ENCODE assay signal across 23 cellular contexts in the genomic region with DNA sequence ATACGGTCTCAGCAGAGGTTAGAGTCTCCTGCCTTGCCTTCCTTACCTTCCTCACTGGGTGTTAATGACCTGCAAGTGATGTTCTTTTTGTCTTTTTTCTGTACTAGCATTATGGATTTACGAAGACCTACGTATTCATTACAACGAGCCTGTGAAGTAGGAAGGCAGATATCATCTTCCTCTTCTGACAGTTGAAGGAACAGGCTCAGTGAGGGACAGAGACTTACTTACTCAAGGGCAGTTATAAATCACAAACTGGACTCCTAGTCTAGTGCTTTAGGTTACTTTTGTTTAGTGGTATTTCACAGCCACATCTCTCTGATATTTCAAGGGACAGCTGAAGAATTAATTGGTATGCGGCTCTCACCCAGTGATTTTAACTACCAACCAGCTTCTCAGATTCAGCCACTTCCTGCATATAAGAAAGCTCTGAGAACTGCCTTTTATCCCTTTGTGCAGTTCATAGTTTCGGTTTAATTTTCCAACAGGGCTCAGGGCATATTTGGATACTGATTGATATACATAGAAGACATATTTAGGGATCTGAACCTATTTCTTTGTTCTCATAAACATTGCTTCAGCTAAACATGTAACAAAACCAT.
DNase-seq lines count a peak whose midpoint lies in the region; ATAC-seq lines count a peak whose summit lies in the region.
"Had no signal": no experiment of that assay in that cellular context is flagged by ENCODE, and none has a peak within 500 bp of the region (broad histone marks: within the 10 kb centered on the region; RNA-seq: fewer than 3 reads in every experiment).

No MANE protein-coding gene starts in this region.

- no peaks in the 10 kb centered on the region for H3K36me3 ChIP-seq in effector memory CD4-positive, alpha-beta T cell (ENCODE audit: control insufficient read depth, insufficient read depth, low read length)
- H3K36me3 ChIP-seq in neuronal stem cell (replicated peaks in 1 of 2; ENCODE audit: control insufficient read depth in 2 of 2, insufficient read depth in 2 of 2, low read length in 2 of 2): no peaks in the 10 kb centered on the region
- H3K36me3 ChIP-seq in mesendoderm (ENCODE audit: control insufficient read depth, insufficient read depth, low read length): no peaks in the 10 kb centered on the region
- H3K36me3 ChIP-seq: breast epithelium had no signal

- H4K5ac ChIP-seq in mesendoderm (ENCODE audit: low read length): no peak overlapping the region

- H3K4me2 ChIP-seq in neuronal stem cell (ENCODE audit: insufficient read depth, low read length, poor library complexity, severe bottlenecking): no peak overlapping the region
- no peak overlapping the region for H3K4me2 ChIP-seq in mesendoderm (ENCODE audit: low read length)
- H3K4me2 ChIP-seq: A549, KMS-11 had no signal

- H3K27ac ChIP-seq in effector memory CD4-positive, alpha-beta T cell (ENCODE audit: insufficient read depth, low read length, poor library complexity, severe bottlenecking): no peak overlapping the region
- H3K27ac ChIP-seq in neuronal stem cell (replicated peaks; ENCODE audit: low read length) (no peak overlapping the region), mesendoderm (ENCODE audit: low read depth, low read length) (no peak overlapping the region)
- H3K27ac ChIP-seq: A549, breast epithelium, KMS-11, psoas muscle had no signal

- H3K9ac ChIP-seq in neuronal stem cell (ENCODE audit: low read depth, low read length, poor library complexity) (no peak overlapping the region), mesendoderm (ENCODE audit: low read length) (no peak overlapping the region)
- H3K9ac ChIP-seq: KMS-11 had no signal

- no peak overlapping the region for H3K4ac ChIP-seq in neuronal stem cell (ENCODE audit: low read length)
- H3K4ac ChIP-seq in mesendoderm (ENCODE audit: low read depth, low read length): no peak overlapping the region

- H3K9me3 Mint-ChIP-seq in activated CD4-positive, alpha-beta T cell treated with anti-CD3 and anti-CD28 coated beads, Interleukin-2, amount 10 ng/mL, durations not matched to agents 7 days and 5 days: no peaks in the 10 kb centered on the region

- peak overlapping the region; percentile 79 for H3K27ac Mint-ChIP-seq in activated CD4-positive, alpha-beta T cell treated with anti-CD3 and anti-CD28 coated beads, Interleukin-2, amount 10 ng/mL, durations not matched to agents 7 days and 5 days
- H3K27ac Mint-ChIP-seq: memory B cell had no signal

- POLR2A ChIA-PET in activated CD4-positive, alpha-beta T cell treated with anti-CD3 and anti-CD28 coated beads, Interleukin-2, amount 10 ng/mL, durations not matched to agents 7 days and 5 days (lab: Charles Lee): no interaction called here

- CTCF ChIA-PET in activated CD4-positive, alpha-beta T cell treated with anti-CD3 and anti-CD28 coated beads, Interleukin-2, amount 10 ng/mL, durations not matched to agents 7 days and 5 days (lab: Charles Lee): no interaction called here

- DNase-seq in activated CD4-positive, alpha-beta T cell treated with anti-CD3 and anti-CD28 coated beads, Interleukin-2, amount 10 ng/mL, durations not matched to agents 7 days and 5 days: peak; percentile 10
- no peak for DNase-seq in activated CD4-positive, alpha-beta T cell treated with anti-CD3 and anti-CD28 coated beads for 48 hours
- peak; percentile 90 for DNase-seq in NCI-H524 treated with DMSO at 0.1 percent for 48 hours (lab: John Stamatoyannopoulos, UW)
- DNase-seq in effector memory CD4-positive, alpha-beta T cell: no peak
- DNase-seq in neuronal stem cell (ENCODE audit: low spot score): no peak
- no peak for DNase-seq in mesendoderm
- no peak for DNase-seq in T-helper 9 cell
- DNase-seq: activated CD4-positive, CD25-positive, alpha-beta regulatory T cell treated with anti-CD3 and anti-CD28 coated beads, Interleukin-2, amount 50 U/mL, for 72 hours; cortex of kidney; foreskin fibroblast; GOT3; kidney; NCI-H1092; NCI-H2081; NCI-H526 treated with DMSO at 0.1 percent for 48 hours; OCI-M1; psoas muscle; SIG-M5 had no signal

- WGBS in neuronal stem cell (ENCODE audit: extremely low coverage in 2 of 2, insufficient read length in 2 of 2, insufficient replicate concordance in 1 of 2), 2 donors: no CpG with 5 or more reads among the region's 6 CpGs
- no CpG with 5 or more reads among the region's 6 CpGs for WGBS in mesendoderm (ENCODE audit: extremely low coverage, insufficient coverage, low lambda C conversion rate)

- no peak overlapping the region for H4K91ac ChIP-seq in neuronal stem cell (ENCODE audit: low read depth, low read length, poor library complexity)

- H3K56ac ChIP-seq in mesendoderm (ENCODE audit: low read length): no peak overlapping the region

- no peak overlapping the region for H3K14ac ChIP-seq in neuronal stem cell (ENCODE audit: low read length)

- no peaks in the 10 kb centered on the region for H3K79me2 ChIP-seq in mesendoderm (ENCODE audit: control insufficient read depth, insufficient read depth, low read length)

- peak overlapping the region; percentile 57 for H2AFZ ChIP-seq in neuronal stem cell (ENCODE audit: low read length)

- ATAC-seq in HG03280 (IDR thresholded peaks at IDR 0.05; ENCODE audit: unreplicated experiment): no peak
- ATAC-seq: A549, psoas muscle had no signal

- H3K23ac ChIP-seq in neuronal stem cell (ENCODE audit: low read depth, low read length, poor library complexity) (no peak overlapping the region), mesendoderm (ENCODE audit: low read length) (no peak overlapping the region)

- H3K4me1 ChIP-seq in effector memory CD4-positive, alpha-beta T cell (ENCODE audit: control insufficient read depth, insufficient read depth, low read length, poor library complexity, severe bottlenecking): no peaks in the 10 kb centered on the region
- peaks cover 0 to 5% of the 10 kb centered on the region in 2 donors for H3K4me1 ChIP-seq in neuronal stem cell (ENCODE audit: control insufficient read depth in 2 of 2, insufficient read depth in 1 of 2, low read depth in 1 of 2, low read length in 2 of 2)
- no peaks in the 10 kb centered on the region for H3K4me1 ChIP-seq in mesendoderm (ENCODE audit: control insufficient read depth, low read depth, low read length)
- H3K4me1 ChIP-seq: A549, breast epithelium had no signal

- H2BK12ac ChIP-seq in neuronal stem cell (ENCODE audit: low read length): no peak overlapping the region

- H2BK15ac ChIP-seq in neuronal stem cell (ENCODE audit: low read length): no peak overlapping the region
- no peak overlapping the region for H2BK15ac ChIP-seq in mesendoderm (replicated peaks; ENCODE audit: low read depth)

- H2BK5ac ChIP-seq in neuronal stem cell (ENCODE audit: low read length) (no peak overlapping the region), mesendoderm (ENCODE audit: low read length) (no peak overlapping the region)

- H2AK5ac ChIP-seq in neuronal stem cell (ENCODE audit: low read depth, low read length) (no peak overlapping the region), mesendoderm (ENCODE audit: low read length) (no peak overlapping the region)

- H3K4me3 ChIP-seq in effector memory CD4-positive, alpha-beta T cell (ENCODE audit: insufficient read depth, low read depth, low read length, poor library complexity, severe bottlenecking): peak overlapping the region; percentile 8
- H3K4me3 ChIP-seq in neuronal stem cell (ENCODE audit: low read length in 2 of 2) (no peak overlapping the region), mesendoderm (ENCODE audit: low read length) (no peak overlapping the region)
- H3K4me3 ChIP-seq: A549, breast epithelium, psoas muscle had no signal

- H2BK120ac ChIP-seq in neuronal stem cell (ENCODE audit: low read depth, low read length): no peak overlapping the region
- no peak overlapping the region for H2BK120ac ChIP-seq in mesendoderm (ENCODE audit: low read depth, low read length)

- no peaks in the 10 kb centered on the region for H3K9me3 ChIP-seq in effector memory CD4-positive, alpha-beta T cell (ENCODE audit: control insufficient read depth, low read length)
- no peaks in the 10 kb centered on the region for H3K9me3 ChIP-seq in neuronal stem cell (replicated peaks in 1 of 2; ENCODE audit: control insufficient read depth in 2 of 2, insufficient read depth in 1 of 2, low read depth in 1 of 2, low read length in 2 of 2)
- H3K9me3 ChIP-seq: A549, breast epithelium, psoas muscle had no signal

- no peaks in the 10 kb centered on the region for H3K79me1 ChIP-seq in neuronal stem cell (ENCODE audit: low read depth, low read length)
- no peaks in the 10 kb centered on the region for H3K79me1 ChIP-seq in mesendoderm (ENCODE audit: low read length)

- no peaks in the 10 kb centered on the region for H3K27me3 ChIP-seq in effector memory CD4-positive, alpha-beta T cell (replicated peaks; ENCODE audit: control insufficient read depth, insufficient read depth, low read length, poor library complexity, severe bottlenecking)
- H3K27me3 ChIP-seq in neuronal stem cell (ENCODE audit: control insufficient read depth in 3 of 3, insufficient read depth in 3 of 3, low read depth in 1 of 3, low read length in 3 of 3) (no peaks in the 10 kb centered on the region), mesendoderm (ENCODE audit: insufficient read depth, low read length, poor library complexity) (no peaks in the 10 kb centered on the region)
- H3K27me3 ChIP-seq: breast epithelium had no signal

- no peak overlapping the region for H3K18ac ChIP-seq in neuronal stem cell (ENCODE audit: low read length)
- H3K18ac ChIP-seq in mesendoderm (ENCODE audit: low read length): no peak overlapping the region

- peak overlapping the region; percentile 54 for H3K4me3 Mint-ChIP-seq in activated CD4-positive, alpha-beta T cell treated with anti-CD3 and anti-CD28 coated beads, Interleukin-2, amount 10 ng/mL, durations not matched to agents 7 days and 5 days
- H3K4me3 Mint-ChIP-seq: memory B cell had no signal

- H3K4me1 Mint-ChIP-seq in activated CD4-positive, alpha-beta T cell treated with anti-CD3 and anti-CD28 coated beads, Interleukin-2, amount 10 ng/mL, durations not matched to agents 7 days and 5 days: peaks cover 13% of the 10 kb centered on the region

- no peaks in the 10 kb centered on the region for H3K36me3 Mint-ChIP-seq in activated CD4-positive, alpha-beta T cell treated with anti-CD3 and anti-CD28 coated beads, Interleukin-2, amount 10 ng/mL, durations not matched to agents 7 days and 5 days (ENCODE audit: low read depth)
- H3K36me3 Mint-ChIP-seq: memory B cell had no signal

- no peak overlapping the region for H4K8ac ChIP-seq in neuronal stem cell (ENCODE audit: low read depth, low read length)
- H4K8ac ChIP-seq in mesendoderm (ENCODE audit: low read depth, low read length): no peak overlapping the region

- no peaks in the 10 kb centered on the region for H3K27me3 Mint-ChIP-seq in activated CD4-positive, alpha-beta T cell treated with anti-CD3 and anti-CD28 coated beads, Interleukin-2, amount 10 ng/mL, durations not matched to agents 7 days and 5 days

Comparison
In these comparisons a context has a peak if more than half of its experiments do, and no peak if none do; other contexts are left out.
1. DNase-seq: peak in activated CD4-positive, alpha-beta T cell treated with anti-CD3 and anti-CD28 coated beads, Interleukin-2, amount 10 ng/mL, durations not matched to agents 7 days and 5 days (single experiment) and NCI-H524 treated with DMSO at 0.1 percent for 48 hours (single experiment); none in activated CD4-positive, alpha-beta T cell treated with anti-CD3 and anti-CD28 coated beads for 48 hours (single experiment), effector memory CD4-positive, alpha-beta T cell (0 of 3), neuronal stem cell (single experiment), mesendoderm (single experiment) and T-helper 9 cell (single experiment).